In genomic region chr3:73727117-73727802, GRCh38 we compare ENCODE assay signal across 10 cellular contexts.
DNase-seq lines count a peak whose midpoint lies in the region; ATAC-seq and TF ChIP-seq lines count a peak whose summit lies in the region.
"Had no signal": no experiment of that assay in that cellular context is flagged by ENCODE, and none has a peak within 500 bp of the region (broad histone marks: within the 10 kb centered on the region; RNA-seq: fewer than 3 reads in every experiment).

No MANE protein-coding gene starts in this region.

- POLR2A ChIA-PET in IMR-90 (lab: Charles Lee; ENCODE audit: unreplicated experiment): no interaction called here

- CTCF ChIA-PET in IMR-90 (lab: Yijun Ruan, JAX): interaction anchor here (0.8 kb wide), 1 partner anchor 22 kb away, joined by 5 read pairs; no protein-coding TSS in a partner anchor

- no peaks in the 10 kb centered on the region for H3K27me3 ChIP-seq in IMR-90 (ENCODE audit: control insufficient read depth, insufficient read depth, low read length)
- H3K27me3 ChIP-seq in lower lobe of right lung (ENCODE audit: low read depth): no peaks in the 10 kb centered on the region

- peak overlapping the region; percentile 97 for H2BK120ac ChIP-seq in IMR-90 (ENCODE audit: low read depth, low read length)

- H3K9me1 ChIP-seq in IMR-90 (ENCODE audit: insufficient read depth, low read length): peaks cover 12% of the 10 kb centered on the region

- peak overlapping the region; percentile 86 for H4K91ac ChIP-seq in IMR-90 (ENCODE audit: insufficient read depth, low read depth, low read length)

- peak; percentile 83 for DNase-seq in IMR-90
- peak; percentile 88 for DNase-seq in dedifferentiated amniotic fluid mesenchymal stem cell (ENCODE audit: extremely low spot score)
- no peak for DNase-seq in lower lobe of right lung
- peak; percentile 61 for DNase-seq in superior temporal gyrus (ENCODE audit: extremely low spot score)
- no peak for DNase-seq in NCI-H187 treated with DMSO at 0.1 percent for 48 hours (lab: John Stamatoyannopoulos, UW)
- DNase-seq in mesenteric fat pad (ENCODE audit: low spot score): no peak
- DNase-seq in AML-193 (lab: John Stamatoyannopoulos, UW): no peak
- DNase-seq: NCI-H1694 had no signal

- peak overlapping the region; percentile 82; the same call in 1 of the 2 replicates for H3K27ac ChIP-seq in IMR-90 (ENCODE audit: insufficient read depth, low read length)
- H3K27ac ChIP-seq in lower lobe of right lung: no peak overlapping the region

- no peak for TF ChIP-seq POLR2A in IMR-90 (IDR thresholded peaks at IDR 0.05; ENCODE audit: low read depth, low read length)

- H4K8ac ChIP-seq in IMR-90 (ENCODE audit: low read depth in 2 of 2, low read length in 2 of 2): peak overlapping the region; percentile 82 to 89; a peak in 3 of 4 replicates

- H3K4me1 ChIP-seq in IMR-90 (ENCODE audit: control insufficient read depth, insufficient read depth, low read length) (peaks cover 11% of the 10 kb centered on the region), lower lobe of right lung (peaks cover 6% of the 10 kb centered on the region)

- peak overlapping the region; percentile 90 for H3K18ac ChIP-seq in IMR-90 (ENCODE audit: low read depth, low read length)

- H3K4ac ChIP-seq in IMR-90 (ENCODE audit: low read depth, low read length): peak overlapping the region; percentile 76

- H2BK20ac ChIP-seq in IMR-90 (ENCODE audit: low read depth, low read length): peak overlapping the region; percentile 99

- no peak for TF ChIP-seq CTCF in IMR-90 (conservative IDR thresholded peaks at IDR 0.05; ENCODE audit: low read depth, low read length)
- no peak for TF ChIP-seq CTCF in lower lobe of right lung (IDR thresholded peaks at IDR 0.05)

- peak overlapping the region; percentile 85 for H2BK5ac ChIP-seq in IMR-90 (ENCODE audit: low read depth, low read length, poor library complexity, severe bottlenecking)

- no TSS peak for BruUV-seq in IMR-90 (replicated peaks; lab: Mats Ljungman, UMichigan)

- H3K14ac ChIP-seq in IMR-90 (replicated peaks; ENCODE audit: low read depth, low read length): peak overlapping the region; percentile 66

- dilution Hi-C loops in IMR-90 (cut with HindIII; ENCODE audit: low sequenced_read_pairs, unreplicated experiment): no loop called here

- H3K79me1 ChIP-seq in IMR-90 (ENCODE audit: low read depth in 1 of 2, low read length in 2 of 2): no peaks in the 10 kb centered on the region

- H3K23ac ChIP-seq in IMR-90 (ENCODE audit: low read depth, low read length): peak overlapping the region; percentile 92

- peak overlapping the region; percentile 85 for H3K56ac ChIP-seq in IMR-90 (ENCODE audit: extremely low read depth, insufficient read depth, low read length)

- in situ Hi-C loops in IMR-90 (cut with MboI; ENCODE audit: low sequenced_read_pairs): no loop called here

- 4% methylated on average over 5 of the region's 8 CpGs; no CpG with 5 or more reads in 1 of the 2 experiments for WGBS in IMR-90 (ENCODE audit: extremely low coverage in 2 of 2, insufficient read length in 1 of 2), 2 experiments

- no peak for TF ChIP-seq RAD21 in IMR-90 (IDR thresholded peaks at IDR 0.05; ENCODE audit: low read length)

- no peak overlapping the region for H2AK9ac ChIP-seq in IMR-90 (replicated peaks; ENCODE audit: low read depth, low read length, poor library complexity)

- ATAC-seq in IMR-90 (ENCODE audit: low read depth) (peak; percentile 86), lower lobe of right lung (peak; percentile 22 to 65), GM18907 (IDR thresholded peaks at IDR 0.05; ENCODE audit: unreplicated experiment) (no peak)
- ATAC-seq: GM12878 had no signal

- H3K4me3 ChIP-seq in IMR-90 (ENCODE audit: insufficient read depth, low read depth, low read length) (no peak overlapping the region), lower lobe of right lung (no peak overlapping the region)
- H3K4me3 ChIP-seq: GM12878 had no signal

- H3K4me2 ChIP-seq in IMR-90 (ENCODE audit: low read depth, low read length): peak overlapping the region; percentile 30

- H3K9me3 ChIP-seq in IMR-90 (ENCODE audit: control insufficient read depth, insufficient read depth, low read length): no peaks in the 10 kb centered on the region
- H3K9me3 ChIP-seq in lower lobe of right lung: no peaks in the 10 kb centered on the region

- peak overlapping the region; percentile 38 for H3K9ac ChIP-seq in IMR-90 (ENCODE audit: low read depth, low read length)

- H2AK5ac ChIP-seq in IMR-90 (ENCODE audit: low read depth, low read length): no peak overlapping the region

- H2BK15ac ChIP-seq in IMR-90 (ENCODE audit: low read depth, low read length): peak overlapping the region; percentile 81; the same call in 1 of the 3 replicates

- peak overlapping the region; percentile 65 for H2AFZ ChIP-seq in IMR-90 (replicated peaks; ENCODE audit: low read length, poor library complexity)

- H3K36me3 ChIP-seq in IMR-90 (ENCODE audit: control insufficient read depth, insufficient read depth, low read length) (no peaks in the 10 kb centered on the region), lower lobe of right lung (no peaks in the 10 kb centered on the region)

- no peaks in the 10 kb centered on the region for H4K20me1 ChIP-seq in IMR-90 (ENCODE audit: insufficient read depth, low read length)

- intact Hi-C loops in IMR-90 (cut with micrococcal nuclease): loop anchor here (5.0 kb wide), 3 partner anchors 100 to 220 kb away; no protein-coding TSS in a partner anchor
- intact Hi-C loops in lower lobe of right lung (cut with DNase I): no loop called here

- H4K5ac ChIP-seq in IMR-90 (ENCODE audit: low read depth, low read length): peak overlapping the region; percentile 72

TF ChIP-seq in IMR-90, 13 proteins besides CTCF, POLR2A, EP300 and RAD21:
- TF ChIP-seq ELK1 (IDR thresholded peaks at IDR 0.05; ENCODE audit: borderline replicate concordance, low read depth, low read length) (no peak), FOS (IDR thresholded peaks at IDR 0.05; ENCODE audit: low read depth, low read length) (0 out of 2 replicates have a peak, but pooled peaks have one; percentile 25), CEBPB (IDR thresholded peaks at IDR 0.05; ENCODE audit: low read depth, low read length) (peak; percentile 71), BHLHE40 (IDR thresholded peaks at IDR 0.05; ENCODE audit: low read depth, low read length) (no peak), SMC3 (IDR thresholded peaks at IDR 0.05; ENCODE audit: low read depth, low read length) (no peak), RCOR1 (IDR thresholded peaks at IDR 0.05; ENCODE audit: insufficient replicate concordance, low read length) (no peak)

Comparison
In these comparisons a context has a peak if more than half of its experiments do, and no peak if none do; other contexts are left out.
1. DNase-seq: peak in IMR-90 (single experiment), dedifferentiated amniotic fluid mesenchymal stem cell (single experiment) and superior temporal gyrus (single experiment); none in lower lobe of right lung (single experiment), NCI-H187 treated with DMSO at 0.1 percent for 48 hours (single experiment), mesenteric fat pad (single experiment) and AML-193 (0 of 2).